Comparison of ENCODE assay signal across 16 cellular contexts in genomic region chr1:36284061-36284460, GRCh38. TPM values are rescaled to one million over a fixed set of nuclear protein-coding genes. Genes with fewer than 3 reads are reported as not detected.
DNase-seq lines count a peak whose midpoint lies in the region; ATAC-seq and TF ChIP-seq lines count a peak whose summit lies in the region.
"Had no signal": no experiment of that assay in that cellular context is flagged by ENCODE, and none has a peak within 500 bp of the region (broad histone marks: within the 10 kb centered on the region; RNA-seq: fewer than 3 reads in every experiment).

No MANE protein-coding gene starts in this region.

- no peak overlapping the region for H3K23ac ChIP-seq in mesenchymal stem cell (ENCODE audit: low read length in 2 of 2)

- no peak overlapping the region for H3K18ac ChIP-seq in mesenchymal stem cell (ENCODE audit: low read depth in 1 of 2, low read length in 2 of 2)

- intact Hi-C loops in Right ventricle myocardium inferior (cut with DNase I) (loop anchor here (2.0 to 5.0 kb wide), 3 partner anchors 42 to 82 kb away; partner anchors contain the start of gene THRAP3), cardiac septum (cut with DNase I) (loop anchor here (2.0 to 5.0 kb wide), 3 partner anchors 47 to 135 kb away; partner anchors contain the start of genes THRAP3 and TRAPPC3)

- peak overlapping the region; percentile 58 for H3K27ac Mint-ChIP-seq in activated naive CD8-positive, alpha-beta T cell
- H3K27ac Mint-ChIP-seq in endothelial cell (ENCODE audit: unreplicated experiment), result no peak overlapping the region
- H3K27ac Mint-ChIP-seq: progenitor cell of endocrine pancreas had no signal

- WGBS in mesenchymal stem cell, result 79% methylated on average over 1 of the region's 1 CpG

- H3K14ac ChIP-seq in mesenchymal stem cell (ENCODE audit: low read length in 2 of 2), result no peak overlapping the region

- H3K4ac ChIP-seq in mesenchymal stem cell (ENCODE audit: low read depth in 1 of 2, low read length in 2 of 2), result no peak overlapping the region

- H2AFZ ChIP-seq in mesenchymal stem cell (ENCODE audit: low read depth, low read length), result no peak overlapping the region

- peak overlapping the region; percentile 55 for H3K9ac ChIP-seq in mesenchymal stem cell (ENCODE audit: low read length)
- peak overlapping the region in 2 of 5 donors; percentile 16 to 60 for H3K9ac ChIP-seq in subcutaneous abdominal adipose tissue (ENCODE audit: low read length in 5 of 5)

- DNase-seq in Right ventricle myocardium inferior (ENCODE audit: missing footprints), result no peak
- DNase-seq in cardiac septum (ENCODE audit: low spot score), result no peak
- no peak for DNase-seq in mesenchymal stem cell
- DNase-seq in endothelial cell (ENCODE audit: low spot score), result no peak
- DNase-seq in cerebellar nuclear complex (lab: John Stamatoyannopoulos, UW), result no peak
- DNase-seq: activated CD4-positive, alpha-beta T cell treated with anti-CD3 and anti-CD28 coated beads for 48 hours; DMS79 treated with DMSO at 0.1 percent for 48 hours; NCI-H1105 treated with DMSO at 0.1 percent for 48 hours; NCI-H345; PC-3; stimulated activated CD4-positive, alpha-beta T cell treated with anti-CD3 and anti-CD28 coated beads, Interleukin-2, amount 100 ng/mL, for 24 hours; upper lobe of right lung had no signal

- no peak overlapping the region for H2AK5ac ChIP-seq in mesenchymal stem cell (ENCODE audit: low read length, severe bottlenecking)

- no peak overlapping the region for H3K27ac ChIP-seq in mesenchymal stem cell (ENCODE audit: low read length, poor library complexity, severe bottlenecking)
- peak overlapping the region; percentile 78 for H3K27ac ChIP-seq in subcutaneous abdominal adipose tissue (ENCODE audit: low read depth, low read length)
- H3K27ac ChIP-seq: upper lobe of right lung had no signal

- no peak overlapping the region for H4K91ac ChIP-seq in mesenchymal stem cell (ENCODE audit: low read length)

- H3K27me3 ChIP-seq in mesenchymal stem cell (ENCODE audit: control insufficient read depth in 1 of 2, insufficient read depth in 1 of 2, low read length in 2 of 2), result no peaks in the 10 kb centered on the region
- H3K27me3 ChIP-seq in subcutaneous abdominal adipose tissue (ENCODE audit: control insufficient read depth in 5 of 5, insufficient read depth in 4 of 5, low read length in 5 of 5), result no peaks in the 10 kb centered on the region
- H3K27me3 ChIP-seq: upper lobe of right lung had no signal

- ATAC-seq in Right ventricle myocardium inferior (peak; percentile 37), HG02588 (IDR thresholded peaks at IDR 0.05; ENCODE audit: unreplicated experiment) (no peak)
- ATAC-seq: PC-3, upper lobe of right lung had no signal

- no peaks in the 10 kb centered on the region for H3K27me3 Mint-ChIP-seq in activated naive CD8-positive, alpha-beta T cell
- H3K27me3 Mint-ChIP-seq in endothelial cell (ENCODE audit: unreplicated experiment), result no peaks in the 10 kb centered on the region
- H3K27me3 Mint-ChIP-seq: progenitor cell of endocrine pancreas had no signal

- H3K9me3 Mint-ChIP-seq in activated naive CD8-positive, alpha-beta T cell (ENCODE audit: low read depth), result no peaks in the 10 kb centered on the region
- no peaks in the 10 kb centered on the region for H3K9me3 Mint-ChIP-seq in endothelial cell (ENCODE audit: unreplicated experiment)

- H2BK120ac ChIP-seq in mesenchymal stem cell (ENCODE audit: low read depth, low read length), result no peak overlapping the region

- H2BK5ac ChIP-seq in mesenchymal stem cell (ENCODE audit: low read depth, low read length, poor library complexity, severe bottlenecking), result no peak overlapping the region

- H3K4me3 ChIP-seq in mesenchymal stem cell (ENCODE audit: insufficient read depth in 1 of 2, low read depth in 1 of 2, low read length in 2 of 2), result no peak overlapping the region
- no peak overlapping the region for H3K4me3 ChIP-seq in subcutaneous abdominal adipose tissue (ENCODE audit: low read depth in 1 of 5, low read length in 5 of 5)
- H3K4me3 ChIP-seq: upper lobe of right lung had no signal

- H3K4me3 Mint-ChIP-seq in activated naive CD8-positive, alpha-beta T cell, result no peak overlapping the region
- H3K4me3 Mint-ChIP-seq in endothelial cell (ENCODE audit: unreplicated experiment), result no peak overlapping the region

- H2BK15ac ChIP-seq in mesenchymal stem cell (ENCODE audit: low read depth, poor library complexity, severe bottlenecking), result no peak overlapping the region

- H3K36me3 Mint-ChIP-seq in activated naive CD8-positive, alpha-beta T cell, result peaks cover 8% of the 10 kb centered on the region
- H3K36me3 Mint-ChIP-seq in endothelial cell (ENCODE audit: low read depth, unreplicated experiment), result peaks cover 17% of the 10 kb centered on the region

- H3K4me1 Mint-ChIP-seq in activated naive CD8-positive, alpha-beta T cell (ENCODE audit: low read depth), result peaks cover 40% of the 10 kb centered on the region
- peaks cover 4% of the 10 kb centered on the region for H3K4me1 Mint-ChIP-seq in endothelial cell (ENCODE audit: unreplicated experiment)

- no peak for TF ChIP-seq CTCF in endothelial cell (IDR thresholded peaks at IDR 0.05; ENCODE audit: unreplicated experiment)

- H3K9me3 ChIP-seq in mesenchymal stem cell (ENCODE audit: control insufficient read depth, low read length) (no peaks in the 10 kb centered on the region), subcutaneous abdominal adipose tissue (ENCODE audit: control insufficient read depth in 5 of 5, low read length in 5 of 5) (no peaks in the 10 kb centered on the region)
- H3K9me3 ChIP-seq: upper lobe of right lung had no signal

- no peak overlapping the region for H2BK12ac ChIP-seq in mesenchymal stem cell (ENCODE audit: low read length in 2 of 2)

- no peak overlapping the region for H3K4me2 ChIP-seq in mesenchymal stem cell (ENCODE audit: low read length, poor library complexity, severe bottlenecking)

- H3K79me1 ChIP-seq in mesenchymal stem cell (replicated peaks; ENCODE audit: low read length, poor library complexity, severe bottlenecking), result peaks cover 5% of the 10 kb centered on the region

- peaks cover 14 to 65% of the 10 kb centered on the region in 2 experiments for H3K36me3 ChIP-seq in mesenchymal stem cell (ENCODE audit: control insufficient read depth in 1 of 2, insufficient read depth in 2 of 2, low read depth in 1 of 2, low read length in 2 of 2)
- H3K36me3 ChIP-seq in subcutaneous abdominal adipose tissue (ENCODE audit: control insufficient read depth in 5 of 5, insufficient read depth in 5 of 5, low read length in 5 of 5), result peaks cover 34 to 62% (median 36%) of the 10 kb centered on the region in 5 donors

- H3K4me1 ChIP-seq in mesenchymal stem cell (ENCODE audit: control insufficient read depth, insufficient read depth, low read depth, low read length), result no peaks in the 10 kb centered on the region
- peaks cover 0 to 28% (median 24%) of the 10 kb centered on the region in 5 donors for H3K4me1 ChIP-seq in subcutaneous abdominal adipose tissue (ENCODE audit: control insufficient read depth in 5 of 5, insufficient read depth in 5 of 5, low read length in 5 of 5)

- no peak overlapping the region for H4K8ac ChIP-seq in mesenchymal stem cell (ENCODE audit: low read length)

RNA-seq across cellular contexts. Expression of gene SH3D21, which starts 22.1 kb away (rescaled TPM):
- total RNA-seq in Right ventricle myocardium inferior (1.6 TPM), cardiac septum (3.3 TPM), endothelial cell (ENCODE audit: unreplicated experiment) (4.8 TPM)
- 1.9 TPM for polyA plus RNA-seq in mesenchymal stem cell (2013, experiment 1 of 2)
- 1.8 TPM for polyA plus RNA-seq in mesenchymal stem cell (2013, experiment 2 of 2)

RNA-seq across cellular contexts. Expression of gene EVA1B, which starts 39.4 kb away (rescaled TPM):
- total RNA-seq in Right ventricle myocardium inferior (10.9 TPM), cardiac septum (11.3 TPM), endothelial cell (ENCODE audit: unreplicated experiment) (87.9 TPM)
- polyA plus RNA-seq in mesenchymal stem cell (2013, experiment 1 of 2), result 129 TPM
- polyA plus RNA-seq in mesenchymal stem cell (2013, experiment 2 of 2), result 133 TPM

RNA-seq across cellular contexts. Expression of gene THRAP3, which starts 59.8 kb away (rescaled TPM):
- total RNA-seq in Right ventricle myocardium inferior (60.1 TPM), cardiac septum (86.5 TPM), endothelial cell (ENCODE audit: unreplicated experiment) (129 TPM)
- 64.5 TPM for polyA plus RNA-seq in mesenchymal stem cell (2013, experiment 1 of 2)
- polyA plus RNA-seq in mesenchymal stem cell (2013, experiment 2 of 2), result 60.8 TPM
